In the genomic region with DNA sequence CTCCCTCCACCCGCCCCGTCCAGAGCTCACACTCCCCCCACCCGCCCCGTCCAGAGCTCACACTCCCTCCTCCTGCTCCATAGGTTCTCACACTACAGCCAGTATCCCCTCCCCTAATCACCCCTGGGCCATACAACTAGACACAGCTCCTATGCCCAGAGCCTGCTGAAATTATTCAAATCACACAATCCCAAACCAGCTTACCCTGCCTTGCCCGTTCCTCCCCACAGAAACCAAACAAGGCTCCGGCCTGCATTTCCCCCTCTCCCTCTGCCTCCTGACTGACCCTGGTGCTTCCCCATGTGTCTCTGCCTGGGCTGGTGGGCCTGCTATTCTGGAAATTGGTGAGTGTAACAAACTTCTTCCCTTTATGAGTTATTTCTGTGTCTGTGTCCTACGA, we compare ENCODE assay signal across 28 cellular contexts.
"Had no signal": no experiment of that assay in that cellular context is flagged by ENCODE, and none has a peak within 500 bp of the region (broad histone marks: within the 10 kb centered on the region; RNA-seq: fewer than 3 reads in every experiment).

No MANE protein-coding gene starts in this region.

- H3K4me1 ChIP-seq: adrenal gland, breast epithelium, SJCRH30 had no signal

- H3K9me3 Mint-ChIP-seq: activated naive CD8-positive, alpha-beta T cell treated with anti-CD3 and anti-CD28 coated beads, Interleukin-2, amount 10 ng/mL, durations not matched to agents 7 days and 5 days; activated T-helper 17 cell treated with anti-CD3 and anti-CD28 coated beads, Interleukin-2, amount 50 U/mL, for 72 hours; T-helper 1 cell treated with Interleukin-12 subunit alpha and Interleukin-12 subunit beta and Interleukin-4 antibody, amounts not matched to agents 30 μg/mL and 1 μg/mL, for 36 hours had no signal

- H3K27me3 ChIP-seq: adrenal gland, breast epithelium, SJCRH30 had no signal

- DNase-seq: activated CD4-positive, alpha-beta T cell treated with anti-CD3 and anti-CD28 coated beads for 4 hours; activated CD4-positive, alpha-beta T cell treated with anti-CD3 and anti-CD28 coated beads, Interleukin-2, amount 50 U/mL, for 4 hours; activated CD8-positive, alpha-beta memory T cell treated with anti-CD3 and anti-CD28 coated beads for 24 hours; activated gamma-delta T cell; activated naive CD4-positive, alpha-beta T cell treated with anti-CD3 and anti-CD28 coated beads, Interleukin-2, amount 50 U/mL, for 16 hours; activated naive CD8-positive, alpha-beta T cell treated with anti-CD3 and anti-CD28 coated beads, Interleukin-2, amount 10 ng/mL, durations not matched to agents 7 days and 5 days; activated T-cell treated with anti-CD3 and anti-CD28 coated beads for 4 hours; activated T-cell treated with anti-CD3 and anti-CD28 coated beads, Interleukin-2, amount 50 U/mL, for 48 hours; adrenal gland; anterior cingulate cortex; central memory CD4-positive, alpha-beta T cell; NCI-H1092; NCI-H1417; NCI-H1930; NCI-H2171; NCI-H2227 treated with DMSO at 0.1 percent for 48 hours; NCI-H526 treated with DMSO at 0.1 percent for 48 hours; NCI-H82; OCI-M1; Right ventricle myocardium superior; RPMI8226; SJCRH30 had no signal

- H3K4me3 Mint-ChIP-seq: activated naive CD8-positive, alpha-beta T cell treated with anti-CD3 and anti-CD28 coated beads, Interleukin-2, amount 10 ng/mL, durations not matched to agents 7 days and 5 days; activated T-helper 17 cell treated with anti-CD3 and anti-CD28 coated beads, Interleukin-2, amount 50 U/mL, for 72 hours; T-helper 1 cell treated with Interleukin-12 subunit alpha and Interleukin-12 subunit beta and Interleukin-4 antibody, amounts not matched to agents 30 μg/mL and 1 μg/mL, for 36 hours had no signal

- H3K4me3 ChIP-seq: adrenal gland, breast epithelium, SJCRH30 had no signal

- H3K27ac ChIP-seq: adrenal gland, breast epithelium, KMS-11, SJCRH30 had no signal

- H3K4me2 ChIP-seq: KMS-11 had no signal

- H3K36me3 ChIP-seq: breast epithelium, SJCRH30 had no signal

- ATAC-seq: activated CD4-positive, CD25-positive, alpha-beta regulatory T cell treated with anti-CD3 and anti-CD28 coated beads, Interleukin-2, amount 50 U/mL, for 24 hours; activated T-helper 17 cell treated with anti-CD3 and anti-CD28 coated beads, Interleukin-2, amount 50 U/mL, for 72 hours; Panc1 had no signal

- H3K27me3 Mint-ChIP-seq: activated T-helper 17 cell treated with anti-CD3 and anti-CD28 coated beads, Interleukin-2, amount 50 U/mL, for 72 hours had no signal

- H3K27ac Mint-ChIP-seq: activated naive CD8-positive, alpha-beta T cell treated with anti-CD3 and anti-CD28 coated beads, Interleukin-2, amount 10 ng/mL, durations not matched to agents 7 days and 5 days; activated T-helper 17 cell treated with anti-CD3 and anti-CD28 coated beads, Interleukin-2, amount 50 U/mL, for 72 hours; T-helper 1 cell treated with Interleukin-12 subunit alpha and Interleukin-12 subunit beta and Interleukin-4 antibody, amounts not matched to agents 30 μg/mL and 1 μg/mL, for 36 hours had no signal

- H3K9me3 ChIP-seq: adrenal gland, breast epithelium, SJCRH30 had no signal

- H3K9ac ChIP-seq: KMS-11 had no signal

- H3K36me3 Mint-ChIP-seq: activated naive CD8-positive, alpha-beta T cell treated with anti-CD3 and anti-CD28 coated beads, Interleukin-2, amount 10 ng/mL, durations not matched to agents 7 days and 5 days had no signal
